ENCODE assay signal across 21 cellular contexts in the genomic region with DNA sequence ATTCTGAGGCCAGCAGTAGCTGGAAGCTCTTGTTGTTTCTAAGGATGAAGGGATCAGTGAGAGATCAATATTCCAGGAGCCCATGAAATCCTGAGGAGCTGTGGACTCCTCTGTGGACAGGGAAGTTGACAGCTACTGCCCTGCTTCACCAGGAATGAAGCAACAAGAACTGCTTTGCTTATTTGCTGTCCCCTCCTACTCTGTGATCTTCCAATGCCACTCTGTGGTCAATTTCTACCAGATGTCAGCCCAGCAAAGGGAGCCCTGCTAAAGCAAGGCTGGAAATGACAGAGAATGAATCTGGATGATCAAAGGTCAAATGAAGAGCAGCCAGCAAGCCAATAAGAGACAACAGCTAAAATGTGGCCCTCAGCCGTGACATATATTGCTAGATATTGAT.
DNase-seq lines count a peak whose midpoint lies in the region; ATAC-seq, FAIRE-seq and TF ChIP-seq lines count a peak whose summit lies in the region.
"Had no signal": no experiment of that assay in that cellular context is flagged by ENCODE, and none has a peak within 500 bp of the region (broad histone marks: within the 10 kb centered on the region; RNA-seq: fewer than 3 reads in every experiment).

No MANE protein-coding gene starts in this region.

- H3K4me1 ChIP-seq in CD8-positive, alpha-beta T cell (ENCODE audit: insufficient read depth, low read length): no peaks in the 10 kb centered on the region

- CTCF ChIA-PET in CD8-positive, alpha-beta T cell (lab: Charles Lee): no interaction called here

- no peaks in the 10 kb centered on the region for H3K9me3 ChIP-seq in CD8-positive, alpha-beta T cell (ENCODE audit: low read length)

- POLR2A ChIA-PET in CD8-positive, alpha-beta T cell (lab: Charles Lee): no interaction called here

- H3K4me3 Mint-ChIP-seq in CD8-positive, alpha-beta T cell: no peak overlapping the region
- H3K4me3 Mint-ChIP-seq: CD4-positive, alpha-beta T cell had no signal

- no peak overlapping the region for H3K27ac Mint-ChIP-seq in CD8-positive, alpha-beta T cell
- H3K27ac Mint-ChIP-seq: CD4-positive, alpha-beta T cell had no signal

- no peak for TF ChIP-seq CTCF in CD8-positive, alpha-beta T cell (IDR thresholded peaks at IDR 0.05)

- no peak overlapping the region for H3K4me3 ChIP-seq in CD8-positive, alpha-beta T cell (ENCODE audit: low read depth, low read length)
- H3K4me3 ChIP-seq: PC-9 had no signal

- H3K36me3 Mint-ChIP-seq in CD8-positive, alpha-beta T cell: no peaks in the 10 kb centered on the region

- H3K9me3 Mint-ChIP-seq in CD8-positive, alpha-beta T cell: peaks cover 5% of the 10 kb centered on the region

- no peaks in the 10 kb centered on the region for H3K27me3 Mint-ChIP-seq in CD8-positive, alpha-beta T cell (ENCODE audit: low read depth)
- H3K27me3 Mint-ChIP-seq: CD4-positive, alpha-beta T cell had no signal

- FAIRE-seq in urothelium cell line (lab: Jason Lieb, UNC): no peak
- FAIRE-seq: H54, HepG2 had no signal

- intact Hi-C loops in CD8-positive, alpha-beta T cell (cut with DNase I, micrococcal nuclease): no loop called here

- H3K27ac ChIP-seq in CD8-positive, alpha-beta T cell (ENCODE audit: low read depth, low read length): no peak overlapping the region
- H3K27ac ChIP-seq: PC-9, RWPE1 had no signal

- no peaks in the 10 kb centered on the region for H3K36me3 ChIP-seq in CD8-positive, alpha-beta T cell (ENCODE audit: insufficient read depth, low read length)

- H3K4me1 Mint-ChIP-seq in CD8-positive, alpha-beta T cell (ENCODE audit: low read depth): no peaks in the 10 kb centered on the region

- no peaks in the 10 kb centered on the region for H3K27me3 ChIP-seq in CD8-positive, alpha-beta T cell (ENCODE audit: insufficient read depth, low read length)

- no peak for ATAC-seq in SK-N-SH treated with all-trans-retinoic acid at 6 μM for 48 hours
- no peak for ATAC-seq in CD8-positive, alpha-beta T cell
- ATAC-seq: HepG2 had no signal

- DNase-seq in NCI-H1417 (lab: John Stamatoyannopoulos, UW): peak in 2 of 3 experiments; percentile 5 to 52
- no peak for DNase-seq in NCI-H1417 treated with DMSO at 0.1 percent for 48 hours (lab: John Stamatoyannopoulos, UW)
- peak; percentile 5 for DNase-seq in inferior parietal cortex (ENCODE audit: extremely low spot score)
- peak; percentile 1 for DNase-seq in urothelium cell line (ENCODE audit: low spot score)
- DNase-seq in CD8-positive, alpha-beta T cell: no peak
- no peak for DNase-seq in stimulated activated CD4-positive, alpha-beta T cell treated with anti-CD3 and anti-CD28 coated beads, Interleukin-4, amount 100 ng/mL, for 24 hours
- DNase-seq: Calu3; CD4-positive, alpha-beta T cell; DMS79; KBM-7; NCI-H146; NCI-H2029 treated with DMSO at 0.1 percent for 48 hours; NCI-H2171 treated with DMSO at 0.1 percent for 48 hours; NCI-H446 treated with DMSO at 0.1 percent for 48 hours; NCI-H774; PC-9; SIG-M5 had no signal

TF ChIP-seq in SK-N-SH treated with all-trans-retinoic acid at 6 μM for 48 hours, 23 proteins besides CTCF, POLR2A, EP300 and RAD21:
- TF ChIP-seq ARNTL (CRISPR knock-in tag; IDR thresholded peaks at IDR 0.05; ENCODE audit: borderline replicate concordance, low read depth) (no peak), BACH2 (CRISPR knock-in tag; IDR thresholded peaks at IDR 0.05; ENCODE audit: borderline replicate concordance) (0 out of 2 replicates have a peak, but pooled peaks have one; percentile 13)

Comparison
In these comparisons a context has a peak if more than half of its experiments do, and no peak if none do; other contexts are left out.
1. DNase-seq: peak in NCI-H1417 (2 of 3), inferior parietal cortex (single experiment) and urothelium cell line (single experiment); none in NCI-H1417 treated with DMSO at 0.1 percent for 48 hours (single experiment), CD8-positive, alpha-beta T cell (0 of 7) and stimulated activated CD4-positive, alpha-beta T cell treated with anti-CD3 and anti-CD28 coated beads, Interleukin-4, amount 100 ng/mL, for 24 hours (single experiment).